ENCODE assay signal across 7 cellular contexts in the genomic region with DNA sequence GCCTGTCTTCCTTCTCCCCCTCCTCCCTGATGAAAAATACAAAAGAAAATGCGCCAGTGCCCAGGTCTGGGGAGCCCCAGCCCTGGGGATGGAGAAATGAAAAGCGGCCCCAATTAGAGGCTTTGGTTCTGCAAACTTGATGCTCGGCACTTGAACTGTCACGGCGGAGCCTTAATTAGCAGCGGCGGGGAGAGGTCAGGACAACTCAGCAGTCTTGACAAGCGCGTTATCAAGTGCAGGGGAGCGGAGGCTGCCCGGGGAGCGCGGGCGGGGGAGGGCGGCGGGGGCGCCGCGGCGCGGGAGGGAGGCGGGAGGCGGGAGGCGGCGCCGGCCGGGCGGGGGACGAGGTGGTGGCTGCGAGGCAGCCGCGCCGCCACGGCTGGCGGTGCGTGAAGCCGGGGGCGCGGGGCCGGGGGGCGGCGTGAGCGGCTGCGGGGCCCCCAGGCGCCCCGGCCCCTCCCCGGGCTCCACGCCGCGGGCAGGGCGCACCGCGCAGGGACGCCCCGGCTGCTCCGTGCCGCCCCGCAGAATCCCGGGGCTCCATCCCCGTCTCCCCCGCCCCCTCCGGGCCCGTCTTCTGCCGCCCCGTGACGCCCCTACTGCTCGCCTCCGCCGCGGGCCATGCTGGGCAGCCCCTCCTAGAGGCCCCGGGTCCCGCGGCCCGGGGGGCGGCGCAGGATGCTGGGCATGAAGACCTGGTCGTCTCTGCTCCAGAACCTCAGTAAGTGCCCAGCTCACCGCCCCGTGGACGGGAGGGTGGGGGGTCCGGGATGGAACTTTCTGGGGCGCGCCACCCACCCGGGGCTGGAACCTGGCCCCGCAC.
A peak's percentile ranks its signal among the peaks of the same experiment; 100 is the strongest.
DNase-seq lines count a peak whose midpoint lies in the region; ATAC-seq and TF ChIP-seq lines count a peak whose summit lies in the region.

No MANE protein-coding gene starts in this region.

- no peaks in the 10 kb centered on the region for H3K27me3 ChIP-seq in ascending aorta

- peaks cover 30 to 76% (median 50%) of the 10 kb centered on the region in 3 donors for H3K27me3 Mint-ChIP-seq in naive B cell

- H3K27ac ChIP-seq in ascending aorta, result no peak overlapping the region

- POLR2A ChIA-PET in HEK293T (lab: Yijun Ruan, JAX), result interaction anchor here (1.0 to 1.9 kb wide), 2 partner anchors 14 to 150 kb away, joined by 3 to 5 read pairs; no protein-coding TSS in a partner anchor

- H3K4me3 ChIP-seq in ascending aorta, result peak overlapping the region; percentile 51 to 55

- H3K27ac Mint-ChIP-seq in naive B cell, result peak overlapping the region in 1 of 6 donors; percentile 10

- CTCF ChIA-PET in HEK293T (lab: Yijun Ruan, JAX), result interaction anchor here (1.3 to 1.8 kb wide), 3 partner anchors 21 to 153 kb away, joined by 7 to 10 read pairs (median 7); no protein-coding TSS in a partner anchor

- no peaks in the 10 kb centered on the region for H3K9me3 Mint-ChIP-seq in naive B cell

- no peaks in the 10 kb centered on the region for H3K36me3 ChIP-seq in ascending aorta

- peak; percentile 63 for DNase-seq in HEK293T (ENCODE audit: extremely low spot score)
- DNase-seq in NCI-H69 (lab: John Stamatoyannopoulos, UW), result peak; percentile 90
- DNase-seq in ascending aorta (ENCODE audit: low spot score in 2 of 2), result no peak
- no peak for DNase-seq in naive B cell

- no peak for TF ChIP-seq CTCF in ascending aorta (IDR thresholded peaks at IDR 0.05)

- intact Hi-C loops in ascending aorta (cut with DNase I), result loop anchor here (5.0 kb wide), 1 partner anchor 60 kb away; no protein-coding TSS in a partner anchor

- ATAC-seq in naive B cell (ENCODE audit: low read depth in 2 of 2), result peak; percentile 63 to 68
- ATAC-seq in GM21717 (IDR thresholded peaks at IDR 0.05; ENCODE audit: unreplicated experiment), result no peak
- no peak for ATAC-seq in GM21447 (IDR thresholded peaks at IDR 0.05; ENCODE audit: unreplicated experiment)
- ATAC-seq in GM19463 (IDR thresholded peaks at IDR 0.05; ENCODE audit: unreplicated experiment), result no peak

- peaks cover 10 to 23% of the 10 kb centered on the region in 2 donors for H3K4me1 ChIP-seq in ascending aorta

- no peaks in the 10 kb centered on the region for H3K9me3 ChIP-seq in ascending aorta

- H3K4me3 Mint-ChIP-seq in naive B cell, result peak overlapping the region; percentile 46 to 89 (median 78)

- H3K4me1 Mint-ChIP-seq in naive B cell, result peaks cover 17 to 22% (median 22%) of the 10 kb centered on the region in 3 donors

- H3K36me3 Mint-ChIP-seq in naive B cell, result no peaks in the 10 kb centered on the region

TF ChIP-seq in HEK293T, 16 proteins besides CTCF, POLR2A, EP300 and RAD21:
- TF ChIP-seq BHLHE40 (IDR thresholded peaks at IDR 0.05; ENCODE audit: borderline replicate concordance), result no peak
- no peak for TF ChIP-seq SUZ12 (IDR thresholded peaks at IDR 0.05)
- TF ChIP-seq L3MBTL2 (conservative IDR thresholded peaks at IDR 0.05), result no peak
- no peak for TF ChIP-seq FOXK2 (IDR thresholded peaks at IDR 0.05)
- TF ChIP-seq, protein P1, sequence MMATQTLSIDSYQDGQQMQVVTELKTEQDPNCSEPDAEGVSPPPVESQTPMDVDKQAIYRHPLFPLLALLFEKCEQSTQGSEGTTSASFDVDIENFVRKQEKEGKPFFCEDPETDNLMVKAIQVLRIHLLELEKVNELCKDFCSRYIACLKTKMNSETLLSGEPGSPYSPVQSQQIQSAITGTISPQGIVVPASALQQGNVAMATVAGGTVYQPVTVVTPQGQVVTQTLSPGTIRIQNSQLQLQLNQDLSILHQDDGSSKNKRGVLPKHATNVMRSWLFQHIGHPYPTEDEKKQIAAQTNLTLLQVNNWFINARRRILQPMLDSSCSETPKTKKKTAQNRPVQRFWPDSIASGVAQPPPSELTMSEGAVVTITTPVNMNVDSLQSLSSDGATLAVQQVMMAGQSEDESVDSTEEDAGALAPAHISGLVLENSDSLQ (IDR thresholded peaks at IDR 0.05), result no peak
- no peak for TF ChIP-seq FOXM1 (IDR thresholded peaks at IDR 0.05; ENCODE audit: borderline replicate concordance)
- TF ChIP-seq HDGF (IDR thresholded peaks at IDR 0.05; ENCODE audit: borderline replicate concordance), result no peak
- no peak for TF ChIP-seq ZNF384 (IDR thresholded peaks at IDR 0.05)

Comparison
In these comparisons a context has a peak if more than half of its experiments do, and no peak if none do; other contexts are left out.
1. DNase-seq: peak in HEK293T (single experiment) and NCI-H69 (single experiment); none in ascending aorta (0 of 2) and naive B cell (single experiment).
2. ATAC-seq: peak in naive B cell (2 of 2); none in GM21717 (single experiment), GM21447 (single experiment) and GM19463 (single experiment).